In genomic region chr18:79635127-79635726, GRCh38 we compare ENCODE assay signal across 22 cellular contexts.
"Had no signal": no experiment of that assay in that cellular context is flagged by ENCODE, and none has a peak within 500 bp of the region (broad histone marks: within the 10 kb centered on the region; RNA-seq: fewer than 3 reads in every experiment).

No MANE protein-coding gene starts in this region.

- H3K27ac Mint-ChIP-seq: effector memory CD8-positive, alpha-beta T cell; type B pancreatic cell had no signal

- H3K79me2 ChIP-seq: hepatocyte had no signal

- H3K4me3 Mint-ChIP-seq: effector memory CD8-positive, alpha-beta T cell; type B pancreatic cell had no signal

- H3K27ac ChIP-seq: adrenal gland, breast epithelium, hepatocyte, lower lobe of right lung, prostate gland, skin epidermis, stomach, testis, VCaP had no signal

- H3K4me3 ChIP-seq: adrenal gland, breast epithelium, hepatocyte, lower lobe of right lung, prostate gland, skin epidermis, stomach, testis had no signal

- H3K27me3 ChIP-seq: hepatocyte, testis had no signal

- H3K9me3 Mint-ChIP-seq: effector memory CD8-positive, alpha-beta T cell had no signal

- H3K4me1 ChIP-seq: adrenal gland, breast epithelium, lower lobe of right lung, prostate gland, testis had no signal

- DNase-seq: activated CD4-positive, alpha-beta T cell treated with anti-CD3 and anti-CD28 coated beads for 1 hour; activated CD4-positive, alpha-beta T cell treated with anti-CD3 and anti-CD28 coated beads, Interleukin-2, amount 50 U/mL, for 4 hours; activated effector memory CD4-positive, alpha-beta T cell treated with anti-CD3 and anti-CD28 coated beads, Interleukin-2, amount 50 U/mL, for 16 hours; cortex of kidney; effector memory CD8-positive, alpha-beta T cell; left cardiac atrium; lower lobe of right lung; right cardiac atrium; stimulated activated CD4-positive, alpha-beta T cell treated with anti-CD3 and anti-CD28 coated beads, Interleukin-15, amount 100 ng/mL, for 24 hours; stimulated activated CD4-positive, alpha-beta T cell treated with anti-CD3 and anti-CD28 coated beads, Interleukin-2, amount 100 ng/mL, for 48 hours; stomach; SW 1271; T-helper 2 cell; testis had no signal

- H3K36me3 Mint-ChIP-seq: activated naive CD4-positive, alpha-beta T cell treated with anti-CD3 and anti-CD28 coated beads, Interleukin-2, amount 50 U/mL, for 72 hours; type B pancreatic cell had no signal

- ATAC-seq: activated naive CD4-positive, alpha-beta T cell treated with anti-CD3 and anti-CD28 coated beads, Interleukin-2, amount 50 U/mL, for 72 hours; effector memory CD8-positive, alpha-beta T cell; lower lobe of right lung; right cardiac atrium had no signal

- H3K36me3 ChIP-seq: adrenal gland, breast epithelium, lower lobe of right lung, prostate gland, stomach had no signal

- H3K4me2 ChIP-seq: hepatocyte had no signal
